ENCODE assay signal across 19 cellular contexts in the genomic region with DNA sequence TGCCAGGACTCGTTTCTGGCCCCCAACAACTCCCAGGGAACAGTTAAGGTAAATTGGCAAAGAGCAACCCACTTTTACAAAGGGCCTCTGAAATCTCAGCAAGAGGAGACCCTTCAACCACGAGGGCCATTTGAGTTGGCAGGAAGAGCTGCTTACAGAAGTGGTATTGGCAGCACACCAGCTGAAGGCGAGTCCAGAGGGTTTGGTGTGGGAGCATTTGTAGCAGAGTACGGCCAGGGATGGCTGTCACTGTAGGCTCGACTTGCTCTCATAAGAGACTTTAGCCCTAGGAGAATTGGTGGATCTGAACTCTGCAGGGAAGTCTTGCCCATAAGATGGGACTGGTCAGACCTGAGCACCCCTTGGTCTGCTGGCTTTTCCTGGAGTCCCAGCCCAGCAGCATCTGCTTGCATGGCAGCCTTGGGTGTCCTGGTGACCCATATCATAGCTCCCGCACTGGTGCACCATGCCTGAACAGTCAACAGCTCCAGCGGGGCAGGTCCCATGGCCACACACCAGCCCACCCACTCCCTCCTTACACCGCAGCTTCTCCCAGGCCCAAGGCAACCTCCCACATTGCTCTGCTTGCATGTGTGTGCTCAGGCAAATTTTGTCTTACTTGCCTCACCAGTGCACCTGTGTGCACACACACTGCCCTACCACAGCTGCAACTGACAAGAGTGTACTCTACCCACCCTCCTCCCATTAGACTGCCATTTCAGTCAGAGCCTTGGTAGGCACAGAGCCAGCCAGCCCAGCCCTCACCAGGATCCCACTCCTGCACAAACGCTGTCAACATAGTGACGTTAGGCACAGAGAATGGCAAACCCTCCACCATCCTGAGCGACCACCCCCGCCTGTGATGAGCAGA.
DNase-seq lines count a peak whose midpoint lies in the region; ATAC-seq and TF ChIP-seq lines count a peak whose summit lies in the region.
"Had no signal": no experiment of that assay in that cellular context is flagged by ENCODE, and none has a peak within 500 bp of the region (broad histone marks: within the 10 kb centered on the region; RNA-seq: fewer than 3 reads in every experiment).

No MANE protein-coding gene starts in this region.

- no peaks in the 10 kb centered on the region for H3K36me3 Mint-ChIP-seq in CD14-positive monocyte
- no peaks in the 10 kb centered on the region for H3K36me3 Mint-ChIP-seq in activated T-helper 1 cell treated with anti-CD3 and anti-CD28 coated beads, Interleukin-12 subunit alpha, Interleukin-12 subunit beta, Interleukin-2, Interleukin-4 antibody, amounts not matched to agents 30 ng/mL and 10 ng/mL and 1 ng/mL, durations not matched to agents 14 hours and 24 hours and 36 hours (ENCODE audit: low read depth)
- H3K36me3 Mint-ChIP-seq: CD4-positive, alpha-beta memory T cell; immature natural killer cell; memory B cell had no signal

- no peaks in the 10 kb centered on the region for H3K4me1 Mint-ChIP-seq in CD14-positive monocyte
- H3K4me1 Mint-ChIP-seq in activated T-helper 1 cell treated with anti-CD3 and anti-CD28 coated beads, Interleukin-12 subunit alpha, Interleukin-12 subunit beta, Interleukin-2, Interleukin-4 antibody, amounts not matched to agents 30 ng/mL and 10 ng/mL and 1 ng/mL, durations not matched to agents 14 hours and 24 hours and 36 hours (ENCODE audit: low read depth), result no peaks in the 10 kb centered on the region
- H3K4me1 Mint-ChIP-seq: CD4-positive, alpha-beta memory T cell; H9; immature natural killer cell; memory B cell; nephron had no signal

- DNase-seq in CD14-positive monocyte (ENCODE audit: low spot score), result peak; percentile 36
- peak; percentile 62 for DNase-seq in NCI-H1105 treated with DMSO at 0.1 percent for 48 hours (lab: John Stamatoyannopoulos, UW)
- peak; percentile 23 for DNase-seq in choroid plexus epithelial cell (ENCODE audit: low read depth)
- no peak for DNase-seq in osteoblast (ENCODE audit: insufficient read length, low spot score, missing footprints)
- no peak for DNase-seq in activated T-helper 1 cell treated with anti-CD3 and anti-CD28 coated beads, Interleukin-12 subunit alpha, Interleukin-12 subunit beta, Interleukin-2, Interleukin-4 antibody, amounts not matched to agents 30 ng/mL and 10 ng/mL and 1 ng/mL, durations not matched to agents 14 hours and 24 hours and 36 hours (ENCODE audit: low spot score)
- no peak for DNase-seq in GM20000 (ENCODE audit: low spot score)
- DNase-seq: activated naive CD4-positive, alpha-beta T cell treated with anti-CD3 and anti-CD28 coated beads for 36 hours; CD4-positive, alpha-beta memory T cell; cerebellar nuclear complex; effector memory CD4-positive, alpha-beta T cell; esophagus squamous epithelium; H9; immature natural killer cell; MG63; NCI-H1694 treated with DMSO at 0.1 percent for 48 hours had no signal

- no peak for ATAC-seq in HG03520 (IDR thresholded peaks at IDR 0.05; ENCODE audit: unreplicated experiment)
- ATAC-seq: Right ventricle myocardium inferior had no signal

- no peaks in the 10 kb centered on the region for H3K27me3 Mint-ChIP-seq in CD14-positive monocyte (ENCODE audit: low read depth in 3 of 3)
- no peaks in the 10 kb centered on the region for H3K27me3 Mint-ChIP-seq in activated T-helper 1 cell treated with anti-CD3 and anti-CD28 coated beads, Interleukin-12 subunit alpha, Interleukin-12 subunit beta, Interleukin-2, Interleukin-4 antibody, amounts not matched to agents 30 ng/mL and 10 ng/mL and 1 ng/mL, durations not matched to agents 14 hours and 24 hours and 36 hours (ENCODE audit: insufficient read depth)
- H3K27me3 Mint-ChIP-seq: CD4-positive, alpha-beta memory T cell; memory B cell had no signal

- TF ChIP-seq CTCF in CD14-positive monocyte (IDR thresholded peaks at IDR 0.05), result no peak
- TF ChIP-seq CTCF in choroid plexus epithelial cell (conservative IDR thresholded peaks at IDR 0.05; ENCODE audit: low read depth, low read length), result no peak
- no peak for TF ChIP-seq CTCF in osteoblast (IDR thresholded peaks at IDR 0.05; ENCODE audit: extremely low read depth, low read depth, low read length)
- TF ChIP-seq CTCF in GM20000 (IDR thresholded peaks at IDR 0.05; ENCODE audit: extremely low read depth, missing control alignments), result no peak

- H2AFZ ChIP-seq in osteoblast (ENCODE audit: low read length), result peak overlapping the region; percentile 18

- no peak overlapping the region for H3K27ac ChIP-seq in osteoblast (ENCODE audit: low read depth, low read length)
- H3K27ac ChIP-seq: esophagus squamous epithelium had no signal

- no peaks in the 10 kb centered on the region for H3K27me3 ChIP-seq in osteoblast (ENCODE audit: insufficient read depth, low read length)
- H3K27me3 ChIP-seq: esophagus squamous epithelium, MG63 had no signal

- no peak overlapping the region for H3K27ac Mint-ChIP-seq in CD14-positive monocyte
- no peak overlapping the region for H3K27ac Mint-ChIP-seq in activated T-helper 1 cell treated with anti-CD3 and anti-CD28 coated beads, Interleukin-12 subunit alpha, Interleukin-12 subunit beta, Interleukin-2, Interleukin-4 antibody, amounts not matched to agents 30 ng/mL and 10 ng/mL and 1 ng/mL, durations not matched to agents 14 hours and 24 hours and 36 hours
- H3K27ac Mint-ChIP-seq: activated naive CD4-positive, alpha-beta T cell treated with anti-CD3 and anti-CD28 coated beads for 36 hours; H9; immature natural killer cell; memory B cell; nephron had no signal

- H3K4me3 ChIP-seq in choroid plexus epithelial cell (ENCODE audit: low read depth, low read length), result no peak overlapping the region
- H3K4me3 ChIP-seq in osteoblast (ENCODE audit: insufficient read depth, low read length), result no peak overlapping the region
- H3K4me3 ChIP-seq: esophagus squamous epithelium, MG63 had no signal

- no peaks in the 10 kb centered on the region for H3K79me2 ChIP-seq in osteoblast (ENCODE audit: insufficient read depth, low read length)

- H3K36me3 ChIP-seq in osteoblast (ENCODE audit: insufficient read depth, low read length), result no peaks in the 10 kb centered on the region
- H3K36me3 ChIP-seq: esophagus squamous epithelium, MG63 had no signal

- H3K9me3 ChIP-seq in osteoblast (ENCODE audit: low read depth, low read length), result no peaks in the 10 kb centered on the region

- no peaks in the 10 kb centered on the region for H3K4me1 ChIP-seq in osteoblast (ENCODE audit: insufficient read depth, low read length)
- H3K4me1 ChIP-seq: esophagus squamous epithelium had no signal

- no peaks in the 10 kb centered on the region for H4K20me1 ChIP-seq in osteoblast (ENCODE audit: insufficient read depth, low read length)

- H3K4me2 ChIP-seq in osteoblast (ENCODE audit: insufficient read depth, low read length), result no peak overlapping the region

- peaks cover 2 to 22% (median 11%) of the 10 kb centered on the region in 7 donors for H3K9me3 Mint-ChIP-seq in CD14-positive monocyte
- peaks cover 11% of the 10 kb centered on the region for H3K9me3 Mint-ChIP-seq in activated T-helper 1 cell treated with anti-CD3 and anti-CD28 coated beads, Interleukin-12 subunit alpha, Interleukin-12 subunit beta, Interleukin-2, Interleukin-4 antibody, amounts not matched to agents 30 ng/mL and 10 ng/mL and 1 ng/mL, durations not matched to agents 14 hours and 24 hours and 36 hours

- no peak overlapping the region for H3K4me3 Mint-ChIP-seq in CD14-positive monocyte
- H3K4me3 Mint-ChIP-seq in activated T-helper 1 cell treated with anti-CD3 and anti-CD28 coated beads, Interleukin-12 subunit alpha, Interleukin-12 subunit beta, Interleukin-2, Interleukin-4 antibody, amounts not matched to agents 30 ng/mL and 10 ng/mL and 1 ng/mL, durations not matched to agents 14 hours and 24 hours and 36 hours, result no peak overlapping the region
- H3K4me3 Mint-ChIP-seq: activated naive CD4-positive, alpha-beta T cell treated with anti-CD3 and anti-CD28 coated beads for 36 hours; CD4-positive, alpha-beta memory T cell; H9; immature natural killer cell; memory B cell; nephron had no signal

- intact Hi-C loops in CD14-positive monocyte (cut with micrococcal nuclease), result no loop called here
- intact Hi-C loops in activated T-helper 1 cell treated with anti-CD3 and anti-CD28 coated beads, Interleukin-12 subunit alpha, Interleukin-12 subunit beta, Interleukin-2, Interleukin-4 antibody, amounts not matched to agents 30 ng/mL and 10 ng/mL and 1 ng/mL, durations not matched to agents 14 hours and 24 hours and 36 hours (cut with micrococcal nuclease), result no loop called here

Comparison
In these comparisons a context has a peak if more than half of its experiments do, and no peak if none do; other contexts are left out.
1. DNase-seq: peak in CD14-positive monocyte (single experiment), NCI-H1105 treated with DMSO at 0.1 percent for 48 hours (single experiment) and choroid plexus epithelial cell (single experiment); none in osteoblast (single experiment), activated T-helper 1 cell treated with anti-CD3 and anti-CD28 coated beads, Interleukin-12 subunit alpha, Interleukin-12 subunit beta, Interleukin-2, Interleukin-4 antibody, amounts not matched to agents 30 ng/mL and 10 ng/mL and 1 ng/mL, durations not matched to agents 14 hours and 24 hours and 36 hours (single experiment) and GM20000 (single experiment).